1 cellular context compared by ENCODE assay signal in the genomic region with DNA sequence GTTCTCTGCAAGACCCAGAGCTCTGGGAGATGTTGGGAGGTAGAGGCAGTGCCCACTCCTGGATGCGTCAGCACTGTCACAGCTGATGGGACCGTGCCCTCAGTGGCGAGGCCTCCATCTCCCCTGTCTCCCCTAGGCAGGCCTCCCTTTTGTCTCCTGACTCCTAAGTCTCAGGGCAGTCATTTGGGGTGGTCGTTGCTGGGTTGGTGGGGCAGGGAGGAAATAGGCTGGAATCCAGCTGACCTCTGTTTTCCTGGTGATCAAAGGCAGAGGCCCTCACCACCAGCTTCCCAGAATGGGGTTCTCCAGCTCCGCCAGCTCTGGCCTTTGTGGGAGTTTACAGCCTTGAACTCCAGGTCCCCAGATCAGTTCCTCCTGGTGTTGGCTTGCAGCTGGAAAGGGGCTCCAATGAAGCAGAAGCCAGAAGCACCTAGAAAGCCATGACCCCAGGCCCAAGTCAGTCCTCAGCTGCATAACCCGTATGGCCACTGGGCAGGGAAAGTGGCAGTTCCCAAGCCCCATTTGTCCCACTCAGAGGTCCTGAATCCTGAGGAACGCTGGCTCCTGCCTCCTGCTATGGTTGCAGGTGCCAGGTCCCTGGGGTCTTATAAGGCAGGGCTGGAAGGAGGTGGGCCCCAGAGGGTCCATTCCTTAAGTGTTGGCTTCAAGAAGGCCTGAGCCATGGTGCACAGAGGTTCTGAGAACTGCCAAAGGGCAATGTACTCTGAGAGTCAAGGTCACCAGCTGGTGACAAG.
TF ChIP-seq lines count a peak whose summit lies in the region.

No MANE protein-coding gene starts in this region.

TF ChIP-seq in H1, 55 proteins besides CTCF, POLR2A, EP300 and RAD21:
- TF ChIP-seq FOSL1 (IDR thresholded peaks at IDR 0.05; ENCODE audit: insufficient read depth, low read depth, low read length) (no peak), SIN3A (conservative IDR thresholded peaks at IDR 0.05 in 1 of 2, IDR thresholded peaks at IDR 0.05 in 1 of 2; ENCODE audit: low read depth in 1 of 2, low read length in 2 of 2) (no peak), BRCA1 (IDR thresholded peaks at IDR 0.05; ENCODE audit: low read depth, low read length) (no peak), ASH2L (IDR thresholded peaks at IDR 0.05; ENCODE audit: low read length) (no peak), NRF1 (IDR thresholded peaks at IDR 0.05; ENCODE audit: low read depth, low read length) (no peak), HDAC6 (IDR thresholded peaks at IDR 0.05; ENCODE audit: low read depth, low read length) (no peak), RNF2 (IDR thresholded peaks at IDR 0.05; ENCODE audit: borderline replicate concordance, low read depth, low read length, missing control alignments, poor library complexity, severe bottlenecking) (no peak), CHD1 (IDR thresholded peaks at IDR 0.05; ENCODE audit: low read depth, low read length) (no peak), CHD2 (IDR thresholded peaks at IDR 0.05; ENCODE audit: low read length) (no peak), CBX5 (IDR thresholded peaks at IDR 0.05; ENCODE audit: low read depth, low read length) (no peak), KDM5A (IDR thresholded peaks at IDR 0.05; ENCODE audit: low read length) (no peak), E2F6 (IDR thresholded peaks at IDR 0.05) (no peak), SP1 (IDR thresholded peaks at IDR 0.05; ENCODE audit: low read depth, low read length) (no peak), ATF2 (IDR thresholded peaks at IDR 0.05; ENCODE audit: low read length) (no peak), JUND (IDR thresholded peaks at IDR 0.05; ENCODE audit: low read length) (no peak), MAFK (IDR thresholded peaks at IDR 0.05; ENCODE audit: low read depth, low read length) (no peak), CREB1 (IDR thresholded peaks at IDR 0.05) (no peak)
